Comparison of ENCODE assay signal across 8 cellular contexts in genomic region chr6:108294297-108294786, GRCh38. TPM values are rescaled to one million over a fixed set of nuclear protein-coding genes. Genes with fewer than 3 reads are reported as not detected.
DNase-seq lines count a peak whose midpoint lies in the region; ATAC-seq, FAIRE-seq and TF ChIP-seq lines count a peak whose summit lies in the region.

No MANE protein-coding gene starts in this region.

- no peaks in the 10 kb centered on the region for H3K9me3 ChIP-seq in right atrium auricular region

- DNase-seq in right atrium auricular region (ENCODE audit: low spot score) (no peak), urothelium cell line (ENCODE audit: low spot score) (no peak), DMS53 (lab: John Stamatoyannopoulos, UW) (no peak)
- DNase-seq in stimulated activated effector memory CD8-positive, alpha-beta T cell treated with anti-CD3 and anti-CD28 coated beads, Interleukin-12 subunit alpha, Interleukin-12 subunit beta, amount 100 ng/mL, for 72 hours (ENCODE audit: low spot score in 2 of 2) = no peak
- DNase-seq in stimulated activated naive CD4-positive, alpha-beta T cell treated with Interleukin-2 at 50 U/mL for 16 hours (lab: John Stamatoyannopoulos, UW) = no peak

- H3K4me3 ChIP-seq in WI38 (ENCODE audit: low read depth, low read length) (peak overlapping the region; percentile 83), right atrium auricular region (peak overlapping the region; percentile 67 to 75)

- H3K9me3 Mint-ChIP-seq in stimulated activated effector memory CD8-positive, alpha-beta T cell treated with anti-CD3 and anti-CD28 coated beads, Interleukin-12 subunit alpha, Interleukin-12 subunit beta, amount 100 ng/mL, for 72 hours = no peaks in the 10 kb centered on the region

- peaks cover 15% of the 10 kb centered on the region for H3K4me1 Mint-ChIP-seq in stimulated activated effector memory CD8-positive, alpha-beta T cell treated with anti-CD3 and anti-CD28 coated beads, Interleukin-12 subunit alpha, Interleukin-12 subunit beta, amount 100 ng/mL, for 72 hours

- no peak for TF ChIP-seq CTCF in WI38 (IDR thresholded peaks at IDR 0.05; ENCODE audit: low read depth, low read length)
- no peak for TF ChIP-seq CTCF in right atrium auricular region (IDR thresholded peaks at IDR 0.05)

- H3K27ac ChIP-seq in right atrium auricular region = peak overlapping the region; percentile 89 to 91

- no peaks in the 10 kb centered on the region for H3K27me3 ChIP-seq in right atrium auricular region

- no peaks in the 10 kb centered on the region for H3K4me1 ChIP-seq in right atrium auricular region

- H3K27ac Mint-ChIP-seq in stimulated activated effector memory CD8-positive, alpha-beta T cell treated with anti-CD3 and anti-CD28 coated beads, Interleukin-12 subunit alpha, Interleukin-12 subunit beta, amount 100 ng/mL, for 72 hours = peak overlapping the region; percentile 100

- peak overlapping the region; percentile 96 for H3K4me3 Mint-ChIP-seq in stimulated activated effector memory CD8-positive, alpha-beta T cell treated with anti-CD3 and anti-CD28 coated beads, Interleukin-12 subunit alpha, Interleukin-12 subunit beta, amount 100 ng/mL, for 72 hours

- ATAC-seq in GM18867 (IDR thresholded peaks at IDR 0.05; ENCODE audit: unreplicated experiment) = peak; percentile 33
- peak; percentile 24 for ATAC-seq in HG02840 (IDR thresholded peaks at IDR 0.05; ENCODE audit: low FRiP score, unreplicated experiment)
- ATAC-seq in stimulated activated effector memory CD8-positive, alpha-beta T cell treated with anti-CD3 and anti-CD28 coated beads, Interleukin-12 subunit alpha, Interleukin-12 subunit beta, amount 100 ng/mL, for 72 hours = peak; percentile 59

- H3K36me3 Mint-ChIP-seq in stimulated activated effector memory CD8-positive, alpha-beta T cell treated with anti-CD3 and anti-CD28 coated beads, Interleukin-12 subunit alpha, Interleukin-12 subunit beta, amount 100 ng/mL, for 72 hours = peaks cover 15% of the 10 kb centered on the region

- H3K36me3 ChIP-seq in right atrium auricular region = no peaks in the 10 kb centered on the region

- FAIRE-seq in urothelium cell line (lab: Jason Lieb, UNC) = no peak

RNA-seq across cellular contexts. Expression of gene AFG1L, which starts 0.5 kb away (rescaled TPM):
- total RNA-seq in right atrium auricular region = 1 to 10 TPM; 2.9 to 4.1 TPM

RNA-seq across cellular contexts. Expression of gene SNX3, which starts 33.5 kb away (rescaled TPM):
- 100 to 1,000 TPM; 159 to 242 TPM for total RNA-seq in right atrium auricular region
